26 cellular contexts compared by ENCODE assay signal in the genomic region with DNA sequence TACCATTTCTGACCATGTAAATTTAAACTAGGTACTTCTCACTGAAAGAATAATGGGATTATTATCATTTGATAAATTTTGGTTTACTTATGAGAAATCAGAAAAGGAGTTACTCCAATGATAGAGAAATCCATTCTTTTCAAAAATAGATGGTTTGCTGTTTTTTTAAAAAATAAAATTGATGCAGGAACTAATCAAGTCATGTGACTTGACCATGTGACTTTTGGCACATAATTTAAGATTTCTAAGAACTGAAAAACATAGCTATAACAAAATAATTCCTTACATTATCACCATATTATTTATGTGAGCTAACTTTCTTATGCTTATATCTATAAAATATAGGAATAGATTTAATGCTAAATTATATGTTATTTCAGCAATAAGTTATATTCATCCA.
"Had no signal": no experiment of that assay in that cellular context is flagged by ENCODE, and none has a peak within 500 bp of the region (broad histone marks: within the 10 kb centered on the region; RNA-seq: fewer than 3 reads in every experiment).

No MANE protein-coding gene starts in this region.

- FAIRE-seq: endothelial cell of umbilical vein had no signal

- DNase-seq: colonic mucosa; cortex of kidney; dermis blood vessel endothelial cell; dorsolateral prefrontal cortex; effector CD4-positive, alpha-beta T cell; effector CD8-positive, alpha-beta T cell; effector memory CD4-positive, alpha-beta T cell; effector memory CD8-positive, alpha-beta T cell; endodermal cell; erythroblast; esophagus squamous epithelium; foreskin fibroblast; foreskin keratinocyte; foreskin melanocyte; gastrocnemius medialis; glutamatergic neuron; head of caudate nucleus; heart left ventricle; heart right ventricle had no signal

- H3K79me2 ChIP-seq: hepatocyte had no signal

- H2AFZ ChIP-seq: hepatocyte had no signal

- H3K4me2 ChIP-seq: hepatocyte had no signal

- H3K36me3 ChIP-seq: colonic mucosa, esophagus muscularis mucosa, esophagus squamous epithelium, gastrocnemius medialis, gastroesophageal sphincter, heart left ventricle, heart right ventricle had no signal

- H3K27me3 ChIP-seq: colonic mucosa, dorsolateral prefrontal cortex, esophagus muscularis mucosa, esophagus squamous epithelium, foreskin keratinocyte, gastrocnemius medialis, gastroesophageal sphincter, heart left ventricle, heart right ventricle, hepatocyte had no signal

- H3K27ac ChIP-seq: colonic mucosa, coronary artery, dorsolateral prefrontal cortex, epithelial cell of prostate, esophagus muscularis mucosa, esophagus squamous epithelium, foreskin keratinocyte, gastrocnemius medialis, gastroesophageal sphincter, heart left ventricle, heart right ventricle, hepatocyte had no signal

- H3K4me3 ChIP-seq: colonic mucosa, coronary artery, dorsolateral prefrontal cortex, esophagus muscularis mucosa, esophagus squamous epithelium, gastrocnemius medialis, gastroesophageal sphincter, heart left ventricle, heart right ventricle, hepatocyte had no signal

- H3K9me3 ChIP-seq: colonic mucosa, esophagus muscularis mucosa, esophagus squamous epithelium, gastrocnemius medialis, gastroesophageal sphincter, heart left ventricle, heart right ventricle had no signal

- H3K4me1 ChIP-seq: colonic mucosa, esophagus muscularis mucosa, esophagus squamous epithelium, foreskin keratinocyte, gastrocnemius medialis, gastroesophageal sphincter, heart left ventricle, heart right ventricle had no signal

- ATAC-seq: effector memory CD8-positive, alpha-beta T cell; esophagus mucosa; foreskin keratinocyte; gastrocnemius medialis; gastroesophageal sphincter; heart left ventricle; heart right ventricle had no signal
